ENCODE assay signal across 1 cellular context in genomic region chr1:223129229-223129851, GRCh38.
TF ChIP-seq lines count a peak whose summit lies in the region.

No MANE protein-coding gene starts in this region.

TF ChIP-seq in HEK293T, 16 proteins besides CTCF, POLR2A, EP300 and RAD21 (continued from another document):
- TF ChIP-seq LEF1 (IDR thresholded peaks at IDR 0.05; ENCODE audit: borderline replicate concordance) (no peak), TARDBP (IDR thresholded peaks at IDR 0.05) (no peak), ARNT (IDR thresholded peaks at IDR 0.05) (no peak), PKNOX1 (IDR thresholded peaks at IDR 0.05) (no peak)
TF ChIP-seq in HEK293T: peak in this region for 0.
